ENCODE assay signal across 12 cellular contexts in the genomic region with DNA sequence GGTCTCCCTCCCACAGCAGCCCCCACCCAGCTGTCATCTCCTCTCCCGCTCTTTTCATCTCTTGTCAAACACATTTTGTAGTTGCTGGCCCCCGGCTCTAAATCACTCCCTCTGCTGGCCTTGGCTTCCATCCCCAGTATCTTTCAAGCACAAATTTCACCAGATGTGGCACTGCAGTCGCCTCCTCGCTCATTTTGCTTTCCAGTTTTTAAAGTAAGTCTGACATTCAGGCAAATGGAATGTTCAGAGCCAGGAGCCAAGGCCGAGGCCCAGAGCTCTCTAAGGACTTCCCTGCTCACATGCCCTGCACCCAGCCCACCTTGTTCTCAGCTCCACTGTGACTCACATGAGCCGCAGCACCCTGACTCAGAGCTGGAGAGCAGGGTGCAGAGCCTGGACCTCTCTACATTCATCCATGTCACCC.
DNase-seq lines count a peak whose midpoint lies in the region; ATAC-seq and TF ChIP-seq lines count a peak whose summit lies in the region.
"Had no signal": no experiment of that assay in that cellular context is flagged by ENCODE, and none has a peak within 500 bp of the region (broad histone marks: within the 10 kb centered on the region; RNA-seq: fewer than 3 reads in every experiment).

No MANE protein-coding gene starts in this region.

- no peak for DNase-seq in activated naive CD4-positive, alpha-beta T cell treated with anti-CD3 and anti-CD28 coated beads, Interleukin-2, amount 50 U/mL, for 72 hours (ENCODE audit: low spot score in 2 of 2)
- DNase-seq in activated naive CD4-positive, alpha-beta T cell treated with anti-CD3 and anti-CD28 coated beads, Interleukin-2, amount 50 U/mL, for 16 hours: no peak
- DNase-seq in adipocyte (ENCODE audit: low read depth) (peak; percentile 78), left ventricle myocardium superior (peak; percentile 50), thoracic aorta (ENCODE audit: low spot score) (peak; percentile 67), DMS153 treated with DMSO at 0.1 percent for 48 hours (lab: John Stamatoyannopoulos, UW; ENCODE audit: unreplicated experiment) (no peak)
- DNase-seq in stimulated activated CD4-positive, alpha-beta T cell treated with anti-CD3 and anti-CD28 coated beads, Interleukin-15, amount 100 ng/mL, for 24 hours: no peak
- DNase-seq: activated CD4-positive, alpha-beta T cell treated with anti-CD3 and anti-CD28 coated beads for 1 hour; CD4-positive, CD25-positive, alpha-beta regulatory T cell; cortex of kidney; stimulated activated CD4-positive, alpha-beta T cell treated with anti-CD3 and anti-CD28 coated beads, Interleukin-4, amount 100 ng/mL, for 4 hours had no signal

- H3K27me3 ChIP-seq in adipocyte (replicated peaks; ENCODE audit: control insufficient read depth, insufficient read depth, low read length) (peaks cover 13% of the 10 kb centered on the region), thoracic aorta (replicated peaks; ENCODE audit: insufficient read depth) (no peaks in the 10 kb centered on the region)

- H3K9ac ChIP-seq in adipocyte (ENCODE audit: low read length): no peak overlapping the region

- H3K27ac ChIP-seq in thoracic aorta: peak overlapping the region; percentile 48 to 66

- no peaks in the 10 kb centered on the region for H3K9me3 Mint-ChIP-seq in activated naive CD4-positive, alpha-beta T cell treated with anti-CD3 and anti-CD28 coated beads, Interleukin-2, amount 50 U/mL, for 72 hours
- H3K9me3 Mint-ChIP-seq: CD4-positive, CD25-positive, alpha-beta regulatory T cell had no signal

- no peaks in the 10 kb centered on the region for H3K36me3 Mint-ChIP-seq in activated naive CD4-positive, alpha-beta T cell treated with anti-CD3 and anti-CD28 coated beads, Interleukin-2, amount 50 U/mL, for 72 hours
- H3K36me3 Mint-ChIP-seq: CD4-positive, CD25-positive, alpha-beta regulatory T cell had no signal

- no peak overlapping the region for H3K4me3 ChIP-seq in adipocyte (ENCODE audit: low read length)
- H3K4me3 ChIP-seq in thoracic aorta: no peak overlapping the region

- peak; percentile 59 for TF ChIP-seq CTCF in thoracic aorta (IDR thresholded peaks at IDR 0.05)

- no peaks in the 10 kb centered on the region for H3K9me3 ChIP-seq in adipocyte (ENCODE audit: control insufficient read depth, low read length)
- H3K9me3 ChIP-seq in thoracic aorta: no peaks in the 10 kb centered on the region

- peaks cover 12% of the 10 kb centered on the region for H3K4me1 ChIP-seq in adipocyte (ENCODE audit: control insufficient read depth, insufficient read depth, low read length)
- H3K4me1 ChIP-seq in thoracic aorta (ENCODE audit: control insufficient read depth in 1 of 2, low read depth in 2 of 2): peaks cover 9 to 33% of the 10 kb centered on the region in 2 donors

- H3K27ac Mint-ChIP-seq in activated naive CD4-positive, alpha-beta T cell treated with anti-CD3 and anti-CD28 coated beads, Interleukin-2, amount 50 U/mL, for 72 hours: no peak overlapping the region

- intact Hi-C loops in left ventricle myocardium superior (cut with micrococcal nuclease): no loop called here

- no peaks in the 10 kb centered on the region for H3K36me3 ChIP-seq in adipocyte (ENCODE audit: control insufficient read depth, insufficient read depth, low read length, severe bottlenecking)
- H3K36me3 ChIP-seq in thoracic aorta: no peaks in the 10 kb centered on the region

- peak; percentile 47 to 61 for ATAC-seq in activated naive CD4-positive, alpha-beta T cell treated with anti-CD3 and anti-CD28 coated beads, Interleukin-2, amount 50 U/mL, for 72 hours
- ATAC-seq in left ventricle myocardium superior (peak; percentile 66), thoracic aorta (ENCODE audit: insufficient number of reproducible peaks, low FRiP score, low read depth) (peak; percentile 93), HG03521 (IDR thresholded peaks at IDR 0.05; ENCODE audit: unreplicated experiment) (no peak)

Comparison
In these comparisons a context has a peak if more than half of its experiments do, and no peak if none do; other contexts are left out.
1. DNase-seq: peak in adipocyte (single experiment), left ventricle myocardium superior (single experiment) and thoracic aorta (single experiment); none in activated naive CD4-positive, alpha-beta T cell treated with anti-CD3 and anti-CD28 coated beads, Interleukin-2, amount 50 U/mL, for 72 hours (0 of 2), activated naive CD4-positive, alpha-beta T cell treated with anti-CD3 and anti-CD28 coated beads, Interleukin-2, amount 50 U/mL, for 16 hours (single experiment), stimulated activated CD4-positive, alpha-beta T cell treated with anti-CD3 and anti-CD28 coated beads, Interleukin-15, amount 100 ng/mL, for 24 hours (single experiment) and DMS153 treated with DMSO at 0.1 percent for 48 hours (single experiment).